Comparison of ENCODE assay signal across 20 cellular contexts in the genomic region with DNA sequence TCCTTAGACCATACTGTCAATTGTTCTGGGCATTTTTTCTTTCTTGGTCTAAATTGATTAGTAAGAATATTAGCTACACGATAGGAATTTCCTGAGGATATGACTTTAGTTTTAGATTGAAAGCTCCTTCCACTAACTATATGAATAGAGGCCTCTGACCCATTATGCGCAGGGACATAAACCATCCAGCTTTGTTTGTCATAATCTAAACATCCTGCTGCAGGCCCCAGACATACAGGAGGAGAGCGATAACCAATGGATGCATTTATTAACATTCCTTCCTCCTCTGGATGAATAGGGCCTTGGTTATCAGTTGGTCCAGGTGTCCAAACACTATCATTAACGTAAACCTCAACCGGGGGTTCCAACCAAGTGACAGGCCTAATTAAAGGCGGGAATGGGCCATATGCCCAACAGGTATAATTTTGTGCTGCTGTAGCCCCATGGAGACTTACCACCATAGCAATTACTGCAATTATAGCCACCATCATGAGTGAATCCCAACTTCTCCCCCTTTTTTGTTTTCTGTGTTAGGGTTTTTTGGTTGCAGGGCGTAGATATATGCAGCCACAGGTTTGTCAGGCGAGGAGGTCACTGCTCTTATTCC. TPM values are rescaled to one million over a fixed set of nuclear protein-coding genes. Genes with fewer than 3 reads are reported as not detected.
"Had no signal": no experiment of that assay in that cellular context is flagged by ENCODE, and none has a peak within 500 bp of the region (broad histone marks: within the 10 kb centered on the region; RNA-seq: fewer than 3 reads in every experiment).

No MANE protein-coding gene starts in this region.

- H3K4me3 Mint-ChIP-seq: activated CD8-positive, alpha-beta T cell treated with anti-CD3 and anti-CD28 coated beads, Interleukin-2, amount 10 ng/mL, durations not matched to agents 7 days and 5 days; activated naive CD8-positive, alpha-beta T cell treated with anti-CD3 and anti-CD28 coated beads, Interleukin-2, amount 10 ng/mL, durations not matched to agents 7 days and 5 days; neural progenitor cell; stimulated activated naive CD8-positive, alpha-beta T cell treated with anti-CD3 and anti-CD28 coated beads, Interleukin-15, amount 100 ng/mL, for 72 hours had no signal

- H3K4me1 ChIP-seq: foreskin keratinocyte, testis had no signal

- H3K27me3 ChIP-seq: testis had no signal

- H3K4me3 ChIP-seq: breast epithelium, dorsolateral prefrontal cortex, esophagus squamous epithelium, heart right ventricle, neural progenitor cell, pancreas, testis had no signal

- H3K36me3 Mint-ChIP-seq: activated naive CD8-positive, alpha-beta T cell treated with anti-CD3 and anti-CD28 coated beads, Interleukin-2, amount 10 ng/mL, durations not matched to agents 7 days and 5 days; neural progenitor cell had no signal

- H2AFZ ChIP-seq: neural progenitor cell had no signal

- ATAC-seq: activated CD8-positive, alpha-beta T cell treated with anti-CD3 and anti-CD28 coated beads, Interleukin-2, amount 10 ng/mL, durations not matched to agents 7 days and 5 days; foreskin keratinocyte; heart right ventricle; pancreas; stimulated activated naive CD8-positive, alpha-beta T cell treated with anti-CD3 and anti-CD28 coated beads, Interleukin-15, amount 100 ng/mL, for 72 hours had no signal

- H3K9me3 ChIP-seq: breast epithelium, pancreas, testis had no signal

- H3K9ac ChIP-seq: neural progenitor cell had no signal

- H3K9me3 Mint-ChIP-seq: activated naive CD8-positive, alpha-beta T cell treated with anti-CD3 and anti-CD28 coated beads, Interleukin-2, amount 10 ng/mL, durations not matched to agents 7 days and 5 days; stimulated activated naive CD8-positive, alpha-beta T cell treated with anti-CD3 and anti-CD28 coated beads, Interleukin-15, amount 100 ng/mL, for 72 hours had no signal

- H3K36me3 ChIP-seq: breast epithelium, esophagus squamous epithelium, heart right ventricle, neural progenitor cell, pancreas had no signal

- DNase-seq: activated CD4-positive, alpha-beta T cell treated with anti-CD3 and anti-CD28 coated beads for 48 hours; activated CD8-positive, alpha-beta memory T cell treated with anti-CD3 and anti-CD28 coated beads, Interleukin-2, amount 50 U/mL, for 48 hours; activated CD8-positive, alpha-beta T cell treated with anti-CD3 and anti-CD28 coated beads, Interleukin-2, amount 10 ng/mL, durations not matched to agents 7 days and 5 days; activated naive CD8-positive, alpha-beta T cell treated with anti-CD3 and anti-CD28 coated beads, Interleukin-2, amount 10 ng/mL, durations not matched to agents 7 days and 5 days; anterior cingulate cortex; dorsolateral prefrontal cortex; esophagus squamous epithelium; foreskin keratinocyte; heart right ventricle; pancreas; stimulated activated CD4-positive, alpha-beta T cell treated with anti-CD3 and anti-CD28 coated beads, Interleukin-4, amount 100 ng/mL, for 4 hours; stimulated activated naive CD8-positive, alpha-beta T cell treated with anti-CD3 and anti-CD28 coated beads, Interleukin-15, amount 100 ng/mL, for 72 hours; testis had no signal

- H3K4me2 ChIP-seq: neural progenitor cell had no signal

- H3K27ac ChIP-seq: breast epithelium, dorsolateral prefrontal cortex, esophagus squamous epithelium, foreskin keratinocyte, heart right ventricle, neural progenitor cell, pancreas, testis had no signal

- H3K27ac Mint-ChIP-seq: activated CD8-positive, alpha-beta T cell treated with anti-CD3 and anti-CD28 coated beads, Interleukin-2, amount 10 ng/mL, durations not matched to agents 7 days and 5 days; activated naive CD8-positive, alpha-beta T cell treated with anti-CD3 and anti-CD28 coated beads, Interleukin-2, amount 10 ng/mL, durations not matched to agents 7 days and 5 days; neural progenitor cell; stimulated activated naive CD8-positive, alpha-beta T cell treated with anti-CD3 and anti-CD28 coated beads, Interleukin-15, amount 100 ng/mL, for 72 hours had no signal

RNA-seq across cellular contexts. Expression of a gene that starts 32.6 kb away (rescaled TPM):
- total RNA-seq: activated CD8-positive, alpha-beta T cell treated with anti-CD3 and anti-CD28 coated beads, Interleukin-2, amount 10 ng/mL, durations not matched to agents 7 days and 5 days; activated naive CD8-positive, alpha-beta T cell treated with anti-CD3 and anti-CD28 coated beads, Interleukin-2, amount 10 ng/mL, durations not matched to agents 7 days and 5 days; chondrocyte; esophagus squamous epithelium; foreskin keratinocyte; heart right ventricle; kidney epithelial cell; lower leg skin; pancreas; skeletal muscle tissue; ureter had no signal

RNA-seq across cellular contexts. Expression of a gene that starts 48.3 kb away (rescaled TPM):
- total RNA-seq: activated CD8-positive, alpha-beta T cell treated with anti-CD3 and anti-CD28 coated beads, Interleukin-2, amount 10 ng/mL, durations not matched to agents 7 days and 5 days; chondrocyte; foreskin keratinocyte had no signal
